In genomic region chr3:113285226-113285625, GRCh38 we compare ENCODE assay signal across 15 cellular contexts.
"Had no signal": no experiment of that assay in that cellular context is flagged by ENCODE, and none has a peak within 500 bp of the region (broad histone marks: within the 10 kb centered on the region; RNA-seq: fewer than 3 reads in every experiment).

No MANE protein-coding gene starts in this region.

- H3K36me3 ChIP-seq: neutrophil had no signal

- H3K27ac Mint-ChIP-seq: activated B cell treated with CpG ODN at 0.5 μM for 24 hours; activated CD4-positive, alpha-beta T cell treated with anti-CD3 and anti-CD28 coated beads, Interleukin-2, amount 10 ng/mL, durations not matched to agents 7 days and 5 days; activated naive CD4-positive, alpha-beta T cell treated with anti-CD3 and anti-CD28 coated beads, Interleukin-2, amount 50 U/mL, for 72 hours; activated T-helper 2 cell treated with anti-CD3 and anti-CD28 coated beads, Interferon-gamma antibody, Interleukin-2, Interleukin-4, amounts not matched to agents 10 μg/mL and 5 μg/mL and 100 μg/mL, durations not matched to agents 14 hours and 24 hours and 36 hours; stimulated activated naive B cell treated with anti-CD40 and anti-IgM and Interleukin-4, amounts not matched to agents 10 μg/mL and 1 μg/mL and 100 μg/mL, for 72 hours; T-helper 1 cell treated with Interleukin-12 subunit alpha and Interleukin-12 subunit beta and Interleukin-4 antibody, amounts not matched to agents 30 μg/mL and 1 μg/mL, for 36 hours had no signal

- H3K4me2 ChIP-seq: hepatocyte had no signal

- H3K27me3 ChIP-seq: hepatocyte, neutrophil had no signal

- H3K27ac ChIP-seq: neutrophil had no signal

- H3K9me3 ChIP-seq: neutrophil had no signal

- H3K4me3 ChIP-seq: hepatocyte had no signal

- H3K9me3 Mint-ChIP-seq: activated B cell treated with CpG ODN at 0.5 μM for 24 hours; activated CD4-positive, alpha-beta T cell treated with anti-CD3 and anti-CD28 coated beads, Interleukin-2, amount 10 ng/mL, durations not matched to agents 7 days and 5 days; activated naive CD4-positive, alpha-beta T cell treated with anti-CD3 and anti-CD28 coated beads, Interleukin-2, amount 50 U/mL, for 72 hours; activated T-helper 2 cell treated with anti-CD3 and anti-CD28 coated beads, Interferon-gamma antibody, Interleukin-2, Interleukin-4, amounts not matched to agents 10 μg/mL and 5 μg/mL and 100 μg/mL, durations not matched to agents 14 hours and 24 hours and 36 hours; stimulated activated naive B cell treated with anti-CD40 and anti-IgM and Interleukin-4, amounts not matched to agents 10 μg/mL and 1 μg/mL and 100 μg/mL, for 72 hours; T-helper 1 cell treated with Interleukin-12 subunit alpha and Interleukin-12 subunit beta and Interleukin-4 antibody, amounts not matched to agents 30 μg/mL and 1 μg/mL, for 36 hours had no signal

- ATAC-seq: activated naive CD4-positive, alpha-beta T cell treated with anti-CD3 and anti-CD28 coated beads, Interleukin-2, amount 50 U/mL, for 72 hours; left ventricle myocardium superior; right cardiac atrium; SK-N-SH treated with all-trans-retinoic acid at 6 μM for 48 hours; stimulated activated naive B cell treated with anti-CD40 and anti-IgM and Interleukin-4, amounts not matched to agents 10 μg/mL and 1 μg/mL and 100 μg/mL, for 72 hours had no signal

- FAIRE-seq: bronchial epithelial cell had no signal

- H3K79me2 ChIP-seq: hepatocyte had no signal

- H3K27me3 Mint-ChIP-seq: activated B cell treated with CpG ODN at 0.5 μM for 24 hours; activated CD4-positive, alpha-beta T cell treated with anti-CD3 and anti-CD28 coated beads, Interleukin-2, amount 10 ng/mL, durations not matched to agents 7 days and 5 days; stimulated activated naive B cell treated with anti-CD40 and anti-IgM and Interleukin-4, amounts not matched to agents 10 μg/mL and 1 μg/mL and 100 μg/mL, for 72 hours had no signal

- H3K4me1 Mint-ChIP-seq: activated B cell treated with CpG ODN at 0.5 μM for 24 hours; activated CD4-positive, alpha-beta T cell treated with anti-CD3 and anti-CD28 coated beads, Interleukin-2, amount 10 ng/mL, durations not matched to agents 7 days and 5 days had no signal

- H3K36me3 Mint-ChIP-seq: activated naive CD4-positive, alpha-beta T cell treated with anti-CD3 and anti-CD28 coated beads, Interleukin-2, amount 50 U/mL, for 72 hours; stimulated activated naive B cell treated with anti-CD40 and anti-IgM and Interleukin-4, amounts not matched to agents 10 μg/mL and 1 μg/mL and 100 μg/mL, for 72 hours had no signal

- DNase-seq: activated B cell treated with CpG ODN at 0.5 μM for 24 hours; activated CD4-positive, alpha-beta T cell treated with anti-CD3 and anti-CD28 coated beads, Interleukin-2, amount 10 ng/mL, durations not matched to agents 7 days and 5 days; activated T-cell treated with anti-CD3 and anti-CD28 coated beads for 4 hours; anterior cingulate cortex; left ventricle myocardium superior; right cardiac atrium; stimulated activated CD4-positive, alpha-beta T cell treated with anti-CD3 and anti-CD28 coated beads, Interleukin-2, amount 100 ng/mL, for 24 hours; stimulated activated naive B cell treated with anti-CD40 and anti-IgM and Interleukin-4, amounts not matched to agents 10 μg/mL and 1 μg/mL and 100 μg/mL, for 72 hours had no signal

- H3K4me3 Mint-ChIP-seq: activated B cell treated with CpG ODN at 0.5 μM for 24 hours; activated CD4-positive, alpha-beta T cell treated with anti-CD3 and anti-CD28 coated beads, Interleukin-2, amount 10 ng/mL, durations not matched to agents 7 days and 5 days; stimulated activated naive B cell treated with anti-CD40 and anti-IgM and Interleukin-4, amounts not matched to agents 10 μg/mL and 1 μg/mL and 100 μg/mL, for 72 hours; T-helper 1 cell treated with Interleukin-12 subunit alpha and Interleukin-12 subunit beta and Interleukin-4 antibody, amounts not matched to agents 30 μg/mL and 1 μg/mL, for 36 hours had no signal

- H2AFZ ChIP-seq: hepatocyte had no signal
